In genomic region chrX:14359316-14359715, GRCh38 we compare ENCODE assay signal across 13 cellular contexts.
"Had no signal": no experiment of that assay in that cellular context is flagged by ENCODE, and none has a peak within 500 bp of the region (broad histone marks: within the 10 kb centered on the region; RNA-seq: fewer than 3 reads in every experiment).

No MANE protein-coding gene starts in this region.

- H3K9me3 ChIP-seq: left ventricle myocardium inferior, testis had no signal

- H3K27ac ChIP-seq: brain microvascular endothelial cell, left ventricle myocardium inferior, testis had no signal

- H3K4me3 ChIP-seq: left ventricle myocardium inferior, testis had no signal

- ATAC-seq: stimulated activated naive CD8-positive, alpha-beta T cell treated with anti-CD3 and anti-CD28 coated beads, Interleukin-15, amount 100 ng/mL, for 72 hours had no signal

- H3K27me3 ChIP-seq: brain microvascular endothelial cell, testis had no signal

- H3K4me1 ChIP-seq: left ventricle myocardium inferior, testis had no signal

- H3K36me3 ChIP-seq: brain microvascular endothelial cell, left ventricle myocardium inferior had no signal

- DNase-seq: activated CD4-positive, alpha-beta T cell treated with anti-CD3 and anti-CD28 coated beads, Interleukin-2, amount 50 U/mL, for 1 hour; amygdala; brain microvascular endothelial cell; foreskin melanocyte; head of caudate nucleus; left ventricle myocardium inferior; mesenchymal stem cell; stimulated activated CD4-positive, alpha-beta T cell treated with anti-CD3 and anti-CD28 coated beads, Interleukin-4, amount 100 ng/mL, for 4 hours; stimulated activated naive CD8-positive, alpha-beta T cell treated with anti-CD3 and anti-CD28 coated beads, Interleukin-15, amount 100 ng/mL, for 72 hours; T-helper 2 cell; testis had no signal

- FAIRE-seq: islet of Langerhans, TTC549 had no signal
